21 cellular contexts compared by ENCODE assay signal in the genomic region with DNA sequence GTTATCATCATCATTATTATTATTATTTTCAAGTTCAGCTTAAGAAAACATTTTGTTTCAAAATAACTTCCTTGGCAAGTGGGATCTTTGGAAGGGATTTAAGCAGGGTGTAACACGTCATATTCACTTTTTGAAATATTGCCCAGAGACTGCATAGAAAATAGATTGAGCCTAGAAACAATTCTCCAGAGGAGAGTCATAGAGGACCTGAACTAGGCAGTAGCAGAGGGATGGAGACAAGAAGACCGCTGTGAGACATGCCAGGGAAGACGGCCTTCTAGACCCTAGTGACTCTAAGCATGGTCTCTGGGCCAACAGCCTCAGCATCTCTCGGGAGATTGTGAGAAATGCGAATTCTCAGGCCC. TPM values are rescaled to one million over a fixed set of nuclear protein-coding genes. Genes with fewer than 3 reads are reported as not detected.
DNase-seq lines count a peak whose midpoint lies in the region; ATAC-seq and TF ChIP-seq lines count a peak whose summit lies in the region.
"Had no signal": no experiment of that assay in that cellular context is flagged by ENCODE, and none has a peak within 500 bp of the region (broad histone marks: within the 10 kb centered on the region; RNA-seq: fewer than 3 reads in every experiment).

No MANE protein-coding gene starts in this region.

- H3K27me3 Mint-ChIP-seq in Caco-2 (ENCODE audit: insufficient read depth, unreplicated experiment), result peaks cover 2% of the 10 kb centered on the region

- H3K36me3 Mint-ChIP-seq in Caco-2 (ENCODE audit: insufficient read depth, unreplicated experiment), result peaks cover 9% of the 10 kb centered on the region

- no peak overlapping the region for H3K4me3 Mint-ChIP-seq in Caco-2 (ENCODE audit: unreplicated experiment)
- H3K4me3 Mint-ChIP-seq: B cell had no signal

- ATAC-seq in GM18519 (IDR thresholded peaks at IDR 0.05; ENCODE audit: low FRiP score, unreplicated experiment), result no peak
- no peak for ATAC-seq in GM19351 (IDR thresholded peaks at IDR 0.05; ENCODE audit: unreplicated experiment)
- ATAC-seq: GM12878, Right ventricle myocardium inferior had no signal

- TF ChIP-seq CTCF in Caco-2 (IDR thresholded peaks at IDR 0.05; ENCODE audit: insufficient read depth in 1 of 2, low read depth in 1 of 2, low read length in 1 of 2, severe bottlenecking in 1 of 2, unreplicated experiment in 1 of 2) (no peak), cardiac fibroblast (IDR thresholded peaks at IDR 0.05; ENCODE audit: low read depth, low read length) (no peak), fibroblast of the aortic adventitia (IDR thresholded peaks at IDR 0.05; ENCODE audit: insufficient read depth, low read length) (no peak), tibial artery (IDR thresholded peaks at IDR 0.05) (no peak)

- POLR2A ChIA-PET in Caco-2 (lab: Charles Lee), result no interaction called here

- intact Hi-C loops in Caco-2 (cut with micrococcal nuclease; ENCODE audit: unreplicated experiment) (no loop called here), tibial artery (cut with DNase I; ENCODE audit: low total_unique reads) (no loop called here)

- H3K36me3 ChIP-seq in Caco-2 (ENCODE audit: control insufficient read depth, insufficient read depth, low read length), result no peaks in the 10 kb centered on the region; the same call in 1 of the 2 replicates
- no peaks in the 10 kb centered on the region for H3K36me3 ChIP-seq in tibial artery
- H3K36me3 ChIP-seq: MG63 had no signal

- no TSS peak for BruUV-seq in Caco-2 (replicated peaks; lab: Mats Ljungman, UMichigan)

- H3K27ac Mint-ChIP-seq in Caco-2 (ENCODE audit: unreplicated experiment), result peak overlapping the region; percentile 53
- H3K27ac Mint-ChIP-seq: B cell had no signal

- H3K4me3 ChIP-seq in Caco-2 (ENCODE audit: low read depth, low read length), result no peak overlapping the region
- H3K4me3 ChIP-seq in cardiac fibroblast (replicated peaks in 1 of 2; ENCODE audit: low read depth in 2 of 2, low read length in 2 of 2), result no peak overlapping the region
- no peak overlapping the region for H3K4me3 ChIP-seq in fibroblast of the aortic adventitia (ENCODE audit: low read depth, low read length)
- H3K4me3 ChIP-seq in tibial artery, result peak overlapping the region; percentile 17 to 40
- H3K4me3 ChIP-seq: GM12878, MG63 had no signal

- H3K27me3 ChIP-seq in Caco-2 (replicated peaks; ENCODE audit: control insufficient read depth, insufficient read depth, low read length), result no peaks in the 10 kb centered on the region
- no peaks in the 10 kb centered on the region for H3K27me3 ChIP-seq in tibial artery
- H3K27me3 ChIP-seq: MG63 had no signal

- peaks cover 40% of the 10 kb centered on the region for H3K4me1 ChIP-seq in Caco-2
- peaks cover 0 to 68% (median 32%) of the 10 kb centered on the region in 4 donors for H3K4me1 ChIP-seq in tibial artery

- H3K9me3 Mint-ChIP-seq in Caco-2 (ENCODE audit: unreplicated experiment), result peaks cover 42% of the 10 kb centered on the region

- CTCF ChIA-PET in Caco-2 (lab: Charles Lee), result no interaction called here

- peaks cover 41% of the 10 kb centered on the region for H3K4me1 Mint-ChIP-seq in Caco-2 (ENCODE audit: low read depth, unreplicated experiment)

- H3K27ac ChIP-seq in tibial artery, result peak overlapping the region; percentile 72 to 85

- DNase-seq in Caco-2, result no peak
- peak; percentile 63 to 80 for DNase-seq in cardiac fibroblast (ENCODE audit: low read depth in 2 of 2)
- peak; percentile 81 for DNase-seq in fibroblast of the aortic adventitia (ENCODE audit: low read depth)
- DNase-seq in tibial artery, result no peak
- no peak for DNase-seq in NCI-H524 treated with DMSO at 0.1 percent for 48 hours (lab: John Stamatoyannopoulos, UW)
- DNase-seq: COR-L47; DMS153; Kasumi-1; NCI-H1048; NCI-H1436 treated with DMSO at 0.1 percent for 48 hours; NCI-H2029 treated with DMSO at 0.1 percent for 48 hours; NCI-H2171; NCI-H446; NCI-H748 treated with DMSO at 0.1 percent for 48 hours; NK-92 treated with Interleukin-12 subunit alpha and Interleukin-12 subunit beta, amount 100 ng/mL, for 24 hours had no signal

- peaks cover 15% of the 10 kb centered on the region for H3K9me3 ChIP-seq in Caco-2
- peaks cover 0 to under 1% (median 0%) of the 10 kb centered on the region in 3 donors for H3K9me3 ChIP-seq in tibial artery

RNA-seq across cellular contexts. Expression of a gene that starts 55.5 kb away (rescaled TPM):
- 13.5 and 14.0 TPM in 2 replicates for total RNA-seq in Caco-2 (2022)
- total RNA-seq in fibroblast of the aortic adventitia (ENCODE audit: low replicate concordance), result 2.3 and 7.4 TPM in 2 replicates

Comparison
In these comparisons a context has a peak if more than half of its experiments do, and no peak if none do; other contexts are left out.
1. DNase-seq: peak in cardiac fibroblast (2 of 2) and fibroblast of the aortic adventitia (single experiment); none in Caco-2 (0 of 2), tibial artery (0 of 2) and NCI-H524 treated with DMSO at 0.1 percent for 48 hours (single experiment).
2. H3K4me3 ChIP-seq: peak in tibial artery (2 of 2); none in Caco-2 (single experiment), cardiac fibroblast (0 of 2) and fibroblast of the aortic adventitia (single experiment).